Comparison of ENCODE assay signal across 1 cellular context in the genomic region with DNA sequence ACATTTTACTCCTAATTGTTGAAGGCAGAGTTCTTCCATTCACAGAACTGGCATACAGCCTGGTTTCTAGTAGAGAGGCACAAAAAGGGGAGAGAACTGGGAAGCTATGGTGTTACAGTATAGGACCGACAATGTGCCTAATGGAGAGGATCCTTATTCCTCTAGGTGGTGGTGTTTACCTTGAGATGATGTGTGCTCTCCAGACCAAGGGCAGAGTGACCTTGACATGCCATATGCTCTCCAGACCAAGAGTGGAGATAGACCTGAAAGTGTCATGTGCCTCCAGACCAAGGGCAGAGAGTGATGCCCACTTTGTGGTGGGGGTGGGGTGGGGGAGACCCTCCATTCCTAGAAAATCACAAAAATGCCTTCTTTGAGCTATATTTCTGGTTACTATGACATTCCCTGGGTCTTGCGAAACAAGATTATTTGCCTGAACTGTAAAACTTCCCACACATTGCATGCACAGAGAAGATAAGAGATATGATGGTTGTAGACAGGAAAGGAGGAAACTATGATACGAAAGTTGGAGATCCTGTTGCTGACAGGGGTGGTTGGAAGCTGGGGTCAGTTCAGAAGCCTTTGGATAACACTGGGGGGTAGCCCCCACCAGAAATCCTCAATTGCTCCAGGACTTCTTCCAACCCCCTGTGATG.
TF ChIP-seq lines count a peak whose summit lies in the region.

No MANE protein-coding gene starts in this region.

TF ChIP-seq in K562, 482 proteins besides CTCF, POLR2A, EP300 and RAD21 (continued from another document):
- peak; percentile 63; the same call in 1 of the 2 replicates for TF ChIP-seq VEZF1 (CRISPR knock-in tag; IDR thresholded peaks at IDR 0.05)
- TF ChIP-seq ARNT (IDR thresholded peaks at IDR 0.05), result 0 out of 4 replicates have a peak, but pooled peaks of 1 of the 2 experiments have one; percentile 50
- TF ChIP-seq, protein P1, sequence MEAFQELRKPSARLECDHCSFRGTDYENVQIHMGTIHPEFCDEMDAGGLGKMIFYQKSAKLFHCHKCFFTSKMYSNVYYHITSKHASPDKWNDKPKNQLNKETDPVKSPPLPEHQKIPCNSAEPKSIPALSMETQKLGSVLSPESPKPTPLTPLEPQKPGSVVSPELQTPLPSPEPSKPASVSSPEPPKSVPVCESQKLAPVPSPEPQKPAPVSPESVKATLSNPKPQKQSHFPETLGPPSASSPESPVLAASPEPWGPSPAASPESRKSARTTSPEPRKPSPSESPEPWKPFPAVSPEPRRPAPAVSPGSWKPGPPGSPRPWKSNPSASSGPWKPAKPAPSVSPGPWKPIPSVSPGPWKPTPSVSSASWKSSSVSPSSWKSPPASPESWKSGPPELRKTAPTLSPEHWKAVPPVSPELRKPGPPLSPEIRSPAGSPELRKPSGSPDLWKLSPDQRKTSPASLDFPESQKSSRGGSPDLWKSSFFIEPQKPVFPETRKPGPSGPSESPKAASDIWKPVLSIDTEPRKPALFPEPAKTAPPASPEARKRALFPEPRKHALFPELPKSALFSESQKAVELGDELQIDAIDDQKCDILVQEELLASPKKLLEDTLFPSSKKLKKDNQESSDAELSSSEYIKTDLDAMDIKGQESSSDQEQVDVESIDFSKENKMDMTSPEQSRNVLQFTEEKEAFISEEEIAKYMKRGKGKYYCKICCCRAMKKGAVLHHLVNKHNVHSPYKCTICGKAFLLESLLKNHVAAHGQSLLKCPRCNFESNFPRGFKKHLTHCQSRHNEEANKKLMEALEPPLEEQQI (IDR thresholded peaks at IDR 0.05), result peak; percentile 71
- no peak for TF ChIP-seq HNRNPL (IDR thresholded peaks at IDR 0.05; ENCODE audit: low read depth, low read length)
- peak; percentile 56 for TF ChIP-seq MEIS2 (IDR thresholded peaks at IDR 0.05; ENCODE audit: partially characterized antibody)
- TF ChIP-seq FOXM1 (IDR thresholded peaks at IDR 0.05; ENCODE audit: low read depth), result peak; percentile 62
- no peak for TF ChIP-seq FOXM1 (CRISPR knock-in tag; IDR thresholded peaks at IDR 0.05; ENCODE audit: low read depth)
- TF ChIP-seq LARP7 (IDR thresholded peaks at IDR 0.05), result no peak
- peak in 1 of 2 experiments; percentile 75; a peak in 2 of 4 replicates for TF ChIP-seq TBL1XR1 (IDR thresholded peaks at IDR 0.05; ENCODE audit: low read length in 2 of 2)
- TF ChIP-seq SMARCE1 (IDR thresholded peaks at IDR 0.05), result peak; percentile 77
- TF ChIP-seq, protein P2, sequence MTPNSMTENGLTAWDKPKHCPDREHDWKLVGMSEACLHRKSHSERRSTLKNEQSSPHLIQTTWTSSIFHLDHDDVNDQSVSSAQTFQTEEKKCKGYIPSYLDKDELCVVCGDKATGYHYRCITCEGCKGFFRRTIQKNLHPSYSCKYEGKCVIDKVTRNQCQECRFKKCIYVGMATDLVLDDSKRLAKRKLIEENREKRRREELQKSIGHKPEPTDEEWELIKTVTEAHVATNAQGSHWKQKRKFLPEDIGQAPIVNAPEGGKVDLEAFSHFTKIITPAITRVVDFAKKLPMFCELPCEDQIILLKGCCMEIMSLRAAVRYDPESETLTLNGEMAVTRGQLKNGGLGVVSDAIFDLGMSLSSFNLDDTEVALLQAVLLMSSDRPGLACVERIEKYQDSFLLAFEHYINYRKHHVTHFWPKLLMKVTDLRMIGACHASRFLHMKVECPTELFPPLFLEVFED (CRISPR knock-in tag; conservative IDR thresholded peaks at IDR 0.05), result no peak
- TF ChIP-seq, protein P3, sequence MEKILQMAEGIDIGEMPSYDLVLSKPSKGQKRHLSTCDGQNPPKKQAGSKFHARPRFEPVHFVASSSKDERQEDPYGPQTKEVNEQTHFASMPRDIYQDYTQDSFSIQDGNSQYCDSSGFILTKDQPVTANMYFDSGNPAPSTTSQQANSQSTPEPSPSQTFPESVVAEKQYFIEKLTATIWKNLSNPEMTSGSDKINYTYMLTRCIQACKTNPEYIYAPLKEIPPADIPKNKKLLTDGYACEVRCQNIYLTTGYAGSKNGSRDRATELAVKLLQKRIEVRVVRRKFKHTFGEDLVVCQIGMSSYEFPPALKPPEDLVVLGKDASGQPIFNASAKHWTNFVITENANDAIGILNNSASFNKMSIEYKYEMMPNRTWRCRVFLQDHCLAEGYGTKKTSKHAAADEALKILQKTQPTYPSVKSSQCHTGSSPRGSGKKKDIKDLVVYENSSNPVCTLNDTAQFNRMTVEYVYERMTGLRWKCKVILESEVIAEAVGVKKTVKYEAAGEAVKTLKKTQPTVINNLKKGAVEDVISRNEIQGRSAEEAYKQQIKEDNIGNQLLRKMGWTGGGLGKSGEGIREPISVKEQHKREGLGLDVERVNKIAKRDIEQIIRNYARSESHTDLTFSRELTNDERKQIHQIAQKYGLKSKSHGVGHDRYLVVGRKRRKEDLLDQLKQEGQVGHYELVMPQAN (IDR thresholded peaks at IDR 0.05; ENCODE audit: borderline replicate concordance), result no peak
- no peak for TF ChIP-seq ETV5 (CRISPR knock-in tag; IDR thresholded peaks at IDR 0.05; ENCODE audit: low read depth)
- TF ChIP-seq NFIC (IDR thresholded peaks at IDR 0.05), result peak; percentile 68
- TF ChIP-seq NCOR1 (IDR thresholded peaks at IDR 0.05), result peak; percentile 88
- peak; percentile 94 for TF ChIP-seq CBFA2T3 (IDR thresholded peaks at IDR 0.05)
- TF ChIP-seq, protein P4, sequence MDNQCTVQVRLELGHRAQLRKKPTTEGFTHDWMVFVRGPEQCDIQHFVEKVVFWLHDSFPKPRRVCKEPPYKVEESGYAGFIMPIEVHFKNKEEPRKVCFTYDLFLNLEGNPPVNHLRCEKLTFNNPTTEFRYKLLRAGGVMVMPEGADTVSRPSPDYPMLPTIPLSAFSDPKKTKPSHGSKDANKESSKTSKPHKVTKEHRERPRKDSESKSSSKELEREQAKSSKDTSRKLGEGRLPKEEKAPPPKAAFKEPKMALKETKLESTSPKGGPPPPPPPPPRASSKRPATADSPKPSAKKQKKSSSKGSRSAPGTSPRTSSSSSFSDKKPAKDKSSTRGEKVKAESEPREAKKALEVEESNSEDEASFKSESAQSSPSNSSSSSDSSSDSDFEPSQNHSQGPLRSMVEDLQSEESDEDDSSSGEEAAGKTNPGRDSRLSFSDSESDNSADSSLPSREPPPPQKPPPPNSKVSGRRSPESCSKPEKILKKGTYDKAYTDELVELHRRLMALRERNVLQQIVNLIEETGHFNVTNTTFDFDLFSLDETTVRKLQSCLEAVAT (IDR thresholded peaks at IDR 0.05), result peak in 1 of 2 experiments; percentile 35; a peak in 1 of 4 replicates
- peak; percentile 100 for TF ChIP-seq ESRRA (IDR thresholded peaks at IDR 0.05; ENCODE audit: borderline replicate concordance, low read depth)
- no peak for TF ChIP-seq SNIP1 (IDR thresholded peaks at IDR 0.05; ENCODE audit: low read depth)
- TF ChIP-seq FOSL1 (tag; conservative IDR thresholded peaks at IDR 0.05), result peak; percentile 62
- TF ChIP-seq, protein P5, sequence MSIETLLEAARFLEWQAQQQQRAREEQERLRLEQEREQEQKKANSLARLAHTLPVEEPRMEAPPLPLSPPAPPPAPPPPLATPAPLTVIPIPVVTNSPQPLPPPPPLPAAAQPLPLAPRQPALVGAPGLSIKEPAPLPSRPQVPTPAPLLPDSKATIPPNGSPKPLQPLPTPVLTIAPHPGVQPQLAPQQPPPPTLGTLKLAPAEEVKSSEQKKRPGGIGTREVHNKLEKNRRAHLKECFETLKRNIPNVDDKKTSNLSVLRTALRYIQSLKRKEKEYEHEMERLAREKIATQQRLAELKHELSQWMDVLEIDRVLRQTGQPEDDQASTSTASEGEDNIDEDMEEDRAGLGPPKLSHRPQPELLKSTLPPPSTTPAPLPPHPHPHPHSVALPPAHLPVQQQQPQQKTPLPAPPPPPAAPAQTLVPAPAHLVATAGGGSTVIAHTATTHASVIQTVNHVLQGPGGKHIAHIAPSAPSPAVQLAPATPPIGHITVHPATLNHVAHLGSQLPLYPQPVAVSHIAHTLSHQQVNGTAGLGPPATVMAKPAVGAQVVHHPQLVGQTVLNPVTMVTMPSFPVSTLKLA (conservative IDR thresholded peaks at IDR 0.05), result 0 out of 4 replicates have a peak, but pooled peaks of 1 of the 2 experiments have one; percentile 15
- TF ChIP-seq SMARCA4 (IDR thresholded peaks at IDR 0.05), result peak; percentile 82
- no peak for TF ChIP-seq XRCC3 (IDR thresholded peaks at IDR 0.05)
